In the genomic region with DNA sequence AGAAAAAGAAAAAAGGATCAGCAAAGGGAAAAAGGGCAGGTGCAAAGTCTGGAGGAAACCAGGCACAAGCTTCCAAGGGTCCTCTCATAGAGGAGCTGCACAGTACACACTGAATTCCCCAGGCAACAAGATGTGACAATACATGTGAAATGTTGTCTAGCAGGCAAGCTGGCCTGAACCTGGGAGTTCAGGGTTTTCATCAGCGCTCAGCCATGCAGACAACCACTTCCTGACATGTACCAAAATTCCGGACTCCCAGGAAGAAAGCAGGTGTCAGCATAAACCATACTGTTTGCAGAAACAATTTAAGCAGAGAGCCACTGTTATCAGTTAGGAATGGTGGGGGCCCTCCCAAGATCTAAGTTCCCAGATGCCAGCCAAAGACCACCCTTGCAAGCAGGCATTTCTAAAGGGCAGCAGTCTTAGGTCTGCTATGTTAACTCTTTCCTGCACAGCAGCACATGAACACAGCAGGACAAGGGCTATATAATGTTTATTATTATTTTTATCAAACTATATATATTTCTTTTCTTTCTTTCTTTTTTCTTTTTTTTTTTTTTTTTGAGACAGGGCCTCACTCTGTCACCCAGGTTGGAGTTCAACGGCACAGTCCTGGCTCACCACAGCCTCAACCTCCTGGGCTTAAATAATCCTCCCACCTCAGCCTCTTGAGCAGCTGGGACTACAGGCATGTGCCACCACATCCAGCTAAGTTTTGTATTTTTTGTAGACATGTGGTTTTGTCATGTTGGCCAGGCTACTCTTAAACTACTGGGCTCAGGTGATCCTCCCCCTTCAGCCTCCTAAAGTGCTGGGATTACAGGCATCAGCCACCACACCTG, we compare ENCODE assay signal across 10 cellular contexts. TPM values are rescaled to one million over a fixed set of nuclear protein-coding genes. Genes with fewer than 3 reads are reported as not detected.
DNase-seq lines count a peak whose midpoint lies in the region; ATAC-seq and TF ChIP-seq lines count a peak whose summit lies in the region.
"Had no signal": no experiment of that assay in that cellular context is flagged by ENCODE, and none has a peak within 500 bp of the region (broad histone marks: within the 10 kb centered on the region; RNA-seq: fewer than 3 reads in every experiment).

No MANE protein-coding gene starts in this region.

- POLR2A ChIA-PET in GM10248 (lab: Yijun Ruan, JAX): no interaction called here

- H3K4me3 ChIP-seq in SJCRH30: no peak overlapping the region
- no peak overlapping the region for H3K4me3 ChIP-seq in neutrophil (ENCODE audit: low read depth in 1 of 2, low read length in 1 of 2)

- TF ChIP-seq CTCF in neutrophil (IDR thresholded peaks at IDR 0.05) (no peak), GM10248 (IDR thresholded peaks at IDR 0.05; ENCODE audit: control extremely low read depth, extremely low read depth, low read depth, missing control alignments) (no peak)

- H3K4me1 ChIP-seq in SJCRH30: peaks cover 31% of the 10 kb centered on the region
- H3K4me1 ChIP-seq in neutrophil (ENCODE audit: control insufficient read depth in 1 of 2, insufficient read depth in 1 of 2, low read depth in 1 of 2, low read length in 1 of 2): peaks cover 31 to 37% of the 10 kb centered on the region in 2 experiments

- DNase-seq in NCI-H146 (lab: John Stamatoyannopoulos, UW) (peak; percentile 2), NCI-H146 treated with DMSO at 0.1 percent for 48 hours (lab: John Stamatoyannopoulos, UW; ENCODE audit: unreplicated experiment) (no peak), SJCRH30 (peak; percentile 49 to 71), NCI-H774 (lab: John Stamatoyannopoulos, UW) (no peak), iPS-NIHi7 (ENCODE audit: extremely low spot score) (no peak), GM10248 (ENCODE audit: extremely low spot score) (no peak)
- DNase-seq: dermis blood vessel endothelial cell had no signal

- H3K27ac ChIP-seq in SJCRH30 (peak overlapping the region; percentile 4; the same call in 1 of the 2 replicates), neutrophil (peak overlapping the region; percentile 74)

- H3K9me3 ChIP-seq in SJCRH30 (replicated peaks) (no peaks in the 10 kb centered on the region), neutrophil (no peaks in the 10 kb centered on the region)

- H3K36me3 ChIP-seq in SJCRH30 (no peaks in the 10 kb centered on the region; the same call in 1 of the 2 replicates), neutrophil (peaks cover 7% of the 10 kb centered on the region)

- H3K27me3 ChIP-seq in SJCRH30: no peaks in the 10 kb centered on the region
- no peaks in the 10 kb centered on the region for H3K27me3 ChIP-seq in neutrophil

- CTCF ChIA-PET in GM10248 (lab: Yijun Ruan, JAX): interaction anchor here (1.0 to 1.5 kb wide), 5 partner anchors 11 to 63 kb away, joined by 3 to 6 read pairs (median 4); a partner anchor contains a TSS

- peak; percentile 71 for ATAC-seq in HG02870 (IDR thresholded peaks at IDR 0.05; ENCODE audit: unreplicated experiment)
- ATAC-seq: SK-N-SH treated with all-trans-retinoic acid at 6 μM for 48 hours had no signal

RNA-seq across cellular contexts. Expression of a gene that starts 10.1 kb away (rescaled TPM):
- 14.8 and 16.0 TPM in 2 replicates for total RNA-seq in SJCRH30 (2014; rRNA removed; shearing (Covaris generic))

RNA-seq across cellular contexts. Expression of a gene that starts 12.5 kb away (rescaled TPM):
- total RNA-seq in SJCRH30 (2014; rRNA removed; shearing (Covaris generic)): 121 and 127 TPM in 2 replicates

RNA-seq across cellular contexts. Expression of a gene that starts 26.4 kb away (rescaled TPM):
- 6.6 and 8.2 TPM in 2 replicates for total RNA-seq in SJCRH30 (2014; rRNA removed; shearing (Covaris generic))

RNA-seq across cellular contexts. Expression of a gene that starts 39.4 kb away (rescaled TPM):
- 5.4 and 6.2 TPM in 2 replicates for total RNA-seq in SJCRH30 (2014; rRNA removed; shearing (Covaris generic))

Comparison
In these comparisons a context has a peak if more than half of its experiments do, and no peak if none do; other contexts are left out.
1. DNase-seq: peak in NCI-H146 (single experiment) and SJCRH30 (2 of 2); none in NCI-H146 treated with DMSO at 0.1 percent for 48 hours (single experiment), NCI-H774 (single experiment), iPS-NIHi7 (single experiment) and GM10248 (single experiment).